ENCODE assay signal across 11 cellular contexts in genomic region chr15:55253580-55253979, GRCh38. TPM values are rescaled to one million over a fixed set of nuclear protein-coding genes. Genes with fewer than 3 reads are reported as not detected.
DNase-seq lines count a peak whose midpoint lies in the region.
"Had no signal": no experiment of that assay in that cellular context is flagged by ENCODE, and none has a peak within 500 bp of the region (broad histone marks: within the 10 kb centered on the region; RNA-seq: fewer than 3 reads in every experiment).

No MANE protein-coding gene starts in this region.

- CTCF ChIA-PET in activated naive CD4-positive, alpha-beta T cell treated with anti-CD3 and anti-CD28 coated beads for 36 hours (lab: Charles Lee) = no interaction called here

- H3K4me3 Mint-ChIP-seq in activated naive CD4-positive, alpha-beta T cell treated with anti-CD3 and anti-CD28 coated beads for 36 hours = no peak overlapping the region
- peak overlapping the region; percentile 6 for H3K4me3 Mint-ChIP-seq in activated T-helper 2 cell treated with anti-CD3 and anti-CD28 coated beads, Interferon-gamma antibody, Interleukin-2, Interleukin-4, amounts not matched to agents 10 μg/mL and 5 μg/mL and 100 μg/mL, durations not matched to agents 14 hours and 24 hours and 36 hours (ENCODE audit: low read depth)

- no peaks in the 10 kb centered on the region for H3K27me3 Mint-ChIP-seq in activated naive CD4-positive, alpha-beta T cell treated with anti-CD3 and anti-CD28 coated beads for 36 hours (ENCODE audit: low read depth)
- H3K27me3 Mint-ChIP-seq in activated T-helper 2 cell treated with anti-CD3 and anti-CD28 coated beads, Interferon-gamma antibody, Interleukin-2, Interleukin-4, amounts not matched to agents 10 μg/mL and 5 μg/mL and 100 μg/mL, durations not matched to agents 14 hours and 24 hours and 36 hours (ENCODE audit: low read depth) = no peaks in the 10 kb centered on the region

- H3K9me3 Mint-ChIP-seq in activated naive CD4-positive, alpha-beta T cell treated with anti-CD3 and anti-CD28 coated beads for 36 hours = no peaks in the 10 kb centered on the region
- H3K9me3 Mint-ChIP-seq in activated T-helper 2 cell treated with anti-CD3 and anti-CD28 coated beads, Interferon-gamma antibody, Interleukin-2, Interleukin-4, amounts not matched to agents 10 μg/mL and 5 μg/mL and 100 μg/mL, durations not matched to agents 14 hours and 24 hours and 36 hours = no peaks in the 10 kb centered on the region

- H3K27ac ChIP-seq in urinary bladder (ENCODE audit: low read depth) = peak overlapping the region; percentile 65

- DNase-seq in activated naive CD4-positive, alpha-beta T cell treated with anti-CD3 and anti-CD28 coated beads for 36 hours = no peak
- DNase-seq in activated naive CD4-positive, alpha-beta T cell treated with anti-CD3 and anti-CD28 coated beads, Interleukin-2, amount 50 U/mL, for 16 hours = no peak
- DNase-seq in activated T-helper 2 cell treated with anti-CD3 and anti-CD28 coated beads, Interferon-gamma antibody, Interleukin-2, Interleukin-4, amounts not matched to agents 10 μg/mL and 5 μg/mL and 100 μg/mL, durations not matched to agents 14 hours and 24 hours and 36 hours (ENCODE audit: low spot score) = no peak
- DNase-seq in foreskin melanocyte (peak; percentile 84), 8988T (no peak), cerebellum (ENCODE audit: low spot score) (no peak)
- no peak for DNase-seq in stimulated activated naive CD4-positive, alpha-beta T cell treated with Interleukin-2 at 50 U/mL for 16 hours (lab: John Stamatoyannopoulos, UW)
- DNase-seq: activated CD4-positive, alpha-beta T cell treated with anti-CD3 and anti-CD28 coated beads, Interleukin-2, amount 50 U/mL, for 1 hour; COR-L47; stimulated activated CD4-positive, alpha-beta T cell treated with anti-CD3 and anti-CD28 coated beads, Interleukin-1b, Interleukin-23, amount 100 ng/mL, for 48 hours had no signal

- intact Hi-C loops in activated naive CD4-positive, alpha-beta T cell treated with anti-CD3 and anti-CD28 coated beads for 36 hours (cut with micrococcal nuclease) = loop anchor here (1.0 kb wide), 3 partner anchors 8 to 32 kb away; no protein-coding TSS in a partner anchor
- intact Hi-C loops in activated T-helper 2 cell treated with anti-CD3 and anti-CD28 coated beads, Interferon-gamma antibody, Interleukin-2, Interleukin-4, amounts not matched to agents 10 μg/mL and 5 μg/mL and 100 μg/mL, durations not matched to agents 14 hours and 24 hours and 36 hours (cut with micrococcal nuclease) = loop anchor here (1.0 kb wide), 1 partner anchor 8 kb away; no protein-coding TSS in a partner anchor

- H3K4me1 Mint-ChIP-seq in activated naive CD4-positive, alpha-beta T cell treated with anti-CD3 and anti-CD28 coated beads for 36 hours (ENCODE audit: low read depth) = peaks cover 76% of the 10 kb centered on the region
- H3K4me1 Mint-ChIP-seq in activated T-helper 2 cell treated with anti-CD3 and anti-CD28 coated beads, Interferon-gamma antibody, Interleukin-2, Interleukin-4, amounts not matched to agents 10 μg/mL and 5 μg/mL and 100 μg/mL, durations not matched to agents 14 hours and 24 hours and 36 hours (ENCODE audit: low read depth) = peaks cover 70% of the 10 kb centered on the region

- H3K4me1 ChIP-seq in urinary bladder (ENCODE audit: insufficient read depth) = peaks cover 1% of the 10 kb centered on the region

- 58% methylated on average over 3 of the region's 3 CpGs for WGBS in urinary bladder

- H3K27ac Mint-ChIP-seq in activated naive CD4-positive, alpha-beta T cell treated with anti-CD3 and anti-CD28 coated beads for 36 hours = peak overlapping the region; percentile 81
- H3K27ac Mint-ChIP-seq in activated T-helper 2 cell treated with anti-CD3 and anti-CD28 coated beads, Interferon-gamma antibody, Interleukin-2, Interleukin-4, amounts not matched to agents 10 μg/mL and 5 μg/mL and 100 μg/mL, durations not matched to agents 14 hours and 24 hours and 36 hours = peak overlapping the region; percentile 75

- H3K36me3 Mint-ChIP-seq in activated naive CD4-positive, alpha-beta T cell treated with anti-CD3 and anti-CD28 coated beads for 36 hours (ENCODE audit: low read depth) = peaks cover 44% of the 10 kb centered on the region
- H3K36me3 Mint-ChIP-seq in activated T-helper 2 cell treated with anti-CD3 and anti-CD28 coated beads, Interferon-gamma antibody, Interleukin-2, Interleukin-4, amounts not matched to agents 10 μg/mL and 5 μg/mL and 100 μg/mL, durations not matched to agents 14 hours and 24 hours and 36 hours (ENCODE audit: low read depth) = peaks cover 41% of the 10 kb centered on the region

- H3K36me3 ChIP-seq in urinary bladder (ENCODE audit: insufficient read depth) = no peaks in the 10 kb centered on the region

- H3K4me3 ChIP-seq in urinary bladder (ENCODE audit: low read depth, low read length) = no peak overlapping the region

RNA-seq across cellular contexts. Expression of gene RAB27A, which starts 36.0 kb away (rescaled TPM):
- 100 to 1,000 TPM; 119 to 124 TPM for total RNA-seq in activated naive CD4-positive, alpha-beta T cell treated with anti-CD3 and anti-CD28 coated beads for 36 hours
- 72.3 and 74.4 TPM in 2 replicates for total RNA-seq in activated T-helper 2 cell treated with anti-CD3 and anti-CD28 coated beads, Interferon-gamma antibody, Interleukin-2, Interleukin-4, amounts not matched to agents 10 μg/mL and 5 μg/mL and 100 μg/mL, durations not matched to agents 14 hours and 24 hours and 36 hours
- total RNA-seq in urinary bladder = 17.2 TPM
- polyA plus RNA-seq in urinary bladder = 30.8 TPM
- total RNA-seq in cerebellum = 7.1 TPM

RNA-seq across cellular contexts. Expression of gene RSL24D1, which starts 56.8 kb away (rescaled TPM):
- 100 to 1,000 TPM; 201 to 209 TPM for total RNA-seq in activated naive CD4-positive, alpha-beta T cell treated with anti-CD3 and anti-CD28 coated beads for 36 hours
- total RNA-seq in activated T-helper 2 cell treated with anti-CD3 and anti-CD28 coated beads, Interferon-gamma antibody, Interleukin-2, Interleukin-4, amounts not matched to agents 10 μg/mL and 5 μg/mL and 100 μg/mL, durations not matched to agents 14 hours and 24 hours and 36 hours = 94.0 and 97.0 TPM in 2 replicates
- 136 TPM for total RNA-seq in urinary bladder
- polyA plus RNA-seq in urinary bladder = 76.8 TPM
- 54.8 TPM for total RNA-seq in cerebellum
